ENCODE assay signal across 5 cellular contexts in genomic region chr19:23351806-23352205, GRCh38.
"Had no signal": no experiment of that assay in that cellular context is flagged by ENCODE, and none has a peak within 500 bp of the region (broad histone marks: within the 10 kb centered on the region; RNA-seq: fewer than 3 reads in every experiment).

No MANE protein-coding gene starts in this region.

- H3K4me1 Mint-ChIP-seq: GM23338, H9 had no signal

- H3K27ac Mint-ChIP-seq: H9 had no signal

- H3K4me3 ChIP-seq: GM23338, K562 had no signal

- H3K4me2 ChIP-seq: GM23338 had no signal

- H2AFZ ChIP-seq: GM23338 had no signal

- H3K4me3 Mint-ChIP-seq: GM23338, H9 had no signal

- DNase-seq: H9, HCEC 1CT, IMR-90 had no signal
